ENCODE assay signal across 10 cellular contexts in genomic region chrX:147550217-147550616, GRCh38.
DNase-seq lines count a peak whose midpoint lies in the region; TF ChIP-seq lines count a peak whose summit lies in the region.
"Had no signal": no experiment of that assay in that cellular context is flagged by ENCODE, and none has a peak within 500 bp of the region (broad histone marks: within the 10 kb centered on the region; RNA-seq: fewer than 3 reads in every experiment).

No MANE protein-coding gene starts in this region.

- WGBS in thyroid gland, 2 donors = 1 to 14% methylated on average over 3 of the region's 3 CpGs

- no peak overlapping the region for H3K4me2 ChIP-seq in PC-9

- no peak overlapping the region for H2AFZ ChIP-seq in PC-9

- no peaks in the 10 kb centered on the region for H3K27me3 ChIP-seq in H7 (ENCODE audit: control insufficient read depth, insufficient read depth, low read length)
- H3K27me3 ChIP-seq in PC-9 (ENCODE audit: insufficient read depth, low read depth) = peaks cover under 1% of the 10 kb centered on the region; the same call in 1 of the 2 replicates
- H3K27me3 ChIP-seq in thyroid gland = no peaks in the 10 kb centered on the region
- H3K27me3 ChIP-seq: vagina had no signal

- H3F3A ChIP-seq in PC-9 (ENCODE audit: insufficient read depth, low read depth) = no peaks in the 10 kb centered on the region

- DNase-seq in DMS53 treated with DMSO at 0.1 percent for 48 hours (lab: John Stamatoyannopoulos, UW; ENCODE audit: unreplicated experiment) (peak; percentile 25), H7 (peak; percentile 2), PC-9 (peak in 1 of 2 experiments; percentile 3), islet precursor cell (peak; percentile 59), thyroid gland (no peak), GM10248 (ENCODE audit: extremely low spot score) (no peak), iPS-NIHi7 (ENCODE audit: extremely low spot score) (no peak)
- DNase-seq: GOT3; naive thymus-derived CD8-positive, alpha-beta T cell had no signal

- no peaks in the 10 kb centered on the region for H3K36me3 ChIP-seq in H7 (replicated peaks; ENCODE audit: control insufficient read depth, insufficient read depth, low read length)
- no peaks in the 10 kb centered on the region for H3K36me3 ChIP-seq in PC-9 (ENCODE audit: low read depth)
- no peaks in the 10 kb centered on the region for H3K36me3 ChIP-seq in thyroid gland
- H3K36me3 ChIP-seq: vagina had no signal

- H3K79me2 ChIP-seq in PC-9 (ENCODE audit: low read depth) = no peaks in the 10 kb centered on the region

- H3K4me1 ChIP-seq in PC-9 (replicated peaks; ENCODE audit: insufficient read depth) (no peaks in the 10 kb centered on the region), thyroid gland (no peaks in the 10 kb centered on the region)
- H3K4me1 ChIP-seq: vagina had no signal

- no TSS peak for BruUV-seq in PC-9 (replicated peaks; lab: Mats Ljungman, UMichigan)

- 0 out of 2 replicates have a peak, but pooled peaks cover 3% of the 10 kb centered on the region for H4K20me1 ChIP-seq in PC-9 (ENCODE audit: insufficient read depth)

- POLR2A ChIA-PET in PC-9 (lab: Charles Lee; ENCODE audit: unreplicated experiment) (no interaction called here), GM10248 (lab: Yijun Ruan, JAX) (no interaction called here)

- CTCF ChIA-PET in PC-9 (lab: Charles Lee) = no interaction called here
- CTCF ChIA-PET in GM10248 (lab: Yijun Ruan, JAX) = no interaction called here

- H3K9me2 ChIP-seq in PC-9 (ENCODE audit: insufficient read depth) = no peaks in the 10 kb centered on the region

- intact Hi-C loops in PC-9 (cut with micrococcal nuclease; ENCODE audit: unreplicated experiment) = no loop called here
- intact Hi-C loops in thyroid gland (cut with DNase I) = no loop called here

- no peak for TF ChIP-seq POLR2A in thyroid gland (IDR thresholded peaks at IDR 0.05)

- TF ChIP-seq CTCF in PC-9 (conservative IDR thresholded peaks at IDR 0.05) = peak; percentile 69
- no peak for TF ChIP-seq CTCF in thyroid gland (IDR thresholded peaks at IDR 0.05)
- no peak for TF ChIP-seq CTCF in GM10248 (IDR thresholded peaks at IDR 0.05; ENCODE audit: control extremely low read depth, extremely low read depth, low read depth, missing control alignments)

- no peak overlapping the region for H3K4me3 ChIP-seq in H7 (ENCODE audit: insufficient read depth, low read depth, low read length)
- no peak overlapping the region for H3K4me3 ChIP-seq in PC-9
- no peak overlapping the region for H3K4me3 ChIP-seq in thyroid gland (replicated peaks in 1 of 3)
- H3K4me3 ChIP-seq: vagina had no signal

- H3K9me3 ChIP-seq in PC-9 (ENCODE audit: insufficient read depth, low read depth) (no peaks in the 10 kb centered on the region), thyroid gland (no peaks in the 10 kb centered on the region)
- H3K9me3 ChIP-seq: vagina had no signal

- no peak overlapping the region for H3K27ac ChIP-seq in PC-9
- H3K27ac ChIP-seq in thyroid gland = no peak overlapping the region
- H3K27ac ChIP-seq: vagina had no signal

Comparison
In these comparisons a context has a peak if more than half of its experiments do, and no peak if none do; other contexts are left out.
1. DNase-seq: peak in DMS53 treated with DMSO at 0.1 percent for 48 hours (single experiment), H7 (single experiment) and islet precursor cell (single experiment); none in thyroid gland (0 of 2), GM10248 (single experiment) and iPS-NIHi7 (single experiment).